Comparison of ENCODE assay signal across 18 cellular contexts in the genomic region with DNA sequence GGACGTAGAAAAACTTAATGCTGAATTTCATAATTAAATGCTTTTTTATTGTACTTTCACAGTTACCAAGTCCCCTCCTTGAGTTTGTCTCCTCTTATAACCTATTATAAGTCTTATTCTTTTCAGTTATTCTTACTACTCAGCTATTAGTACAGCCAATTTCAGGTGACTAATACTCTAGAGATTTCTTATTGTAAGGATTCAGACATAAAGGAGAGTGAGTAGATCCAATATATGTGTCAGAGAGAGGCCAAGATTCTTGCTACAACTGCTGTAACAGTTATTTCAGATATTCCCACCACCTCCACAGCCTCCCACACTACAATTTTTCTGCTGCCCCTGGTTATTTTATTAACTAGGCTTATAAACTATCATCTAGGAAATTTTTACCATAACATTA.
DNase-seq lines count a peak whose midpoint lies in the region; ATAC-seq and TF ChIP-seq lines count a peak whose summit lies in the region.
"Had no signal": no experiment of that assay in that cellular context is flagged by ENCODE, and none has a peak within 500 bp of the region (broad histone marks: within the 10 kb centered on the region; RNA-seq: fewer than 3 reads in every experiment).

No MANE protein-coding gene starts in this region.

- no peak overlapping the region for H3K4me3 ChIP-seq in epithelial cell of esophagus (ENCODE audit: low read length)
- H3K4me3 ChIP-seq: A549, GM12878, K562 had no signal

- ATAC-seq in GM21723 (IDR thresholded peaks at IDR 0.05; ENCODE audit: unreplicated experiment) = no peak
- ATAC-seq: A549, GM12878, HCT116, K562, SK-N-SH treated with all-trans-retinoic acid at 6 μM for 48 hours had no signal

- no peak for TF ChIP-seq CTCF in epithelial cell of esophagus (IDR thresholded peaks at IDR 0.05; ENCODE audit: insufficient read depth, low read depth, low read length, missing control alignments)

- DNase-seq in HS-5 (ENCODE audit: low read depth) (peak; percentile 29), RKO (ENCODE audit: low spot score) (peak; percentile 14), epithelial cell of esophagus (ENCODE audit: low read depth) (peak; percentile 33), dedifferentiated amniotic fluid mesenchymal stem cell (ENCODE audit: extremely low spot score) (no peak), cerebellar nuclear complex (lab: John Stamatoyannopoulos, UW) (no peak), C1 segment of cervical spinal cord (lab: John Stamatoyannopoulos, UW) (no peak)
- DNase-seq: DMS53, NCI-H1092, NCI-H1436, NCI-H187 treated with DMSO at 0.1 percent for 48 hours, NCI-H510A, NCI-H748 treated with DMSO at 0.1 percent for 48 hours had no signal

Comparison
In these comparisons a context has a peak if more than half of its experiments do, and no peak if none do; other contexts are left out.
1. DNase-seq: peak in HS-5 (single experiment), RKO (single experiment) and epithelial cell of esophagus (single experiment); none in dedifferentiated amniotic fluid mesenchymal stem cell (single experiment), cerebellar nuclear complex (0 of 2) and C1 segment of cervical spinal cord (0 of 14).